Comparison of ENCODE assay signal across 4 cellular contexts in the genomic region with DNA sequence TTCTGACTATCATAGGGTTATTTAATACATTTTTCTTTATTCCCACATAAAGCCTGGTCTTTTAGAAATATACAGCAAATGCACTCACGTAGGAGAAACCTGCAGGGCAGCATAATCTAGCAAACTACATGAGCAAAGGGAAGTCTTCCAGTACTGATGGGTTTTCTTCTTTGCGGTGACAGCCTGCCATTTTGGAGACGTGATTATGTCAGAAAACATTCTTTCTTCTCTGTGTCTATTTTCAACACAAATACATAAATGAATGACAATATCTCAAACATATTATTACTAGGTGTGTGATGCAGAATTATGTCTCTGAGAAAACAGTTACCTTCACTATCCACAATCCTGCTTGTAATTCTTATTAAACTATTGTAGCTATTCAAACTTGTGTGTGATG.
"Had no signal": no experiment of that assay in that cellular context is flagged by ENCODE, and none has a peak within 500 bp of the region (broad histone marks: within the 10 kb centered on the region; RNA-seq: fewer than 3 reads in every experiment).

No MANE protein-coding gene starts in this region.

- H3K27ac ChIP-seq: HL-60, KMS-11 had no signal

- ATAC-seq: HepG2, K562 had no signal

- H3K4me3 ChIP-seq: K562 had no signal

- H3K4me2 ChIP-seq: KMS-11 had no signal

- H3K9ac ChIP-seq: KMS-11 had no signal
